18 cellular contexts compared by ENCODE assay signal in the genomic region with DNA sequence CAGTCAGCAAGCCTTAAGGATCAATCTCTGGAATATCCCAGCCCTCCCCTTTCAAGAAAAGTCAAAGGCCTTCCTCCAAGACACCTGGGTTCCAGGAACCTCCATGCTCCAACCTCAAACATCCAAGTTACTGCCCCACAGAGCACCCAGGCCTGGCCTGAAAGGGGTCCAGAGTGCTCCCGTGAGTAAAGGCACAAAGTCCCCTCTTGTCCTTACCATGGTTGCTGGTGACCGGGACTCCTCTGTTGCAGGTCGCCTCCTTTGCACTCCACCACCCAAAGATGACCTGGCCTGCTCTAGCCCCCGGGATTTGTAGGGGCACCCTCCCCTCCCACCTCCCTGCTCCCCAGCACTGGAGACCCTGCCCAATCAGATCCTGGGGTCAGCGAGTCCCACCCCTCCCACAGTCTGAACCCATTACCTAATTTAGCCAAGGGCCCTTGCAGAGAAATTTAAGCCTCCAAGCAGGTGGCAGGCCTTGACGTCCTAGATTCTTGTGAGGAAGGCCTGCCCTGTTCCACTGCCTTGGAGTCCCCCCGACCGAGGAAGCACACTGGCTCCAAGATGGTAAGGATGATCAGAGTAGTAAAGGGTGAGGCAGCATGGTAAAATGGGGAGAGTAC. TPM values are rescaled to one million over a fixed set of nuclear protein-coding genes. Genes with fewer than 3 reads are reported as not detected.
A peak's percentile ranks its signal among the peaks of the same experiment; 100 is the strongest.
DNase-seq lines count a peak whose midpoint lies in the region; ATAC-seq, FAIRE-seq and TF ChIP-seq lines count a peak whose summit lies in the region.
"Had no signal": no experiment of that assay in that cellular context is flagged by ENCODE, and none has a peak within 500 bp of the region (broad histone marks: within the 10 kb centered on the region; RNA-seq: fewer than 3 reads in every experiment).

TNNC2 (minus strand) TSS at position 283 of the 623 bp plus-strand sequence; CDS start at position 219, 64 bp downstream.

- H4K91ac ChIP-seq in IMR-90 (ENCODE audit: insufficient read depth, low read depth, low read length), result no peak within 1 kb of the TSS

- peak within 1 kb of the TSS; percentile 64 for H2BK120ac ChIP-seq in IMR-90 (ENCODE audit: low read depth, low read length)

- POLR2A ChIA-PET in IMR-90 (lab: Charles Lee; ENCODE audit: unreplicated experiment), result no interaction called here

- H3K36me3 ChIP-seq in IMR-90 (ENCODE audit: control insufficient read depth, insufficient read depth, low read length), result no peaks in the 10 kb centered on the region
- H3K36me3 ChIP-seq in muscle layer of colon (ENCODE audit: insufficient read depth, low read length), result no peaks in the 10 kb centered on the region
- H3K36me3 ChIP-seq in stomach smooth muscle (ENCODE audit: control insufficient read depth in 2 of 2, insufficient read depth in 2 of 2, low read length in 2 of 2), result no peaks in the 10 kb centered on the region

- BruUV-seq in IMR-90 (replicated peaks; lab: Mats Ljungman, UMichigan), result no TSS peak

- no peak within 1 kb of the TSS for H3K56ac ChIP-seq in IMR-90 (ENCODE audit: extremely low read depth, insufficient read depth, low read length)

- DNase-seq in IMR-90 (no peak), mesothelial cell of epicardium (ENCODE audit: low spot score in 2 of 2, unreplicated experiment in 2 of 2) (no peak), NCI-H446 treated with DMSO at 0.1 percent for 48 hours (lab: John Stamatoyannopoulos, UW) (no peak), NCI-H510A (lab: John Stamatoyannopoulos, UW) (no peak), RCC 7860 (ENCODE audit: low spot score) (no peak)
- DNase-seq: activated CD4-positive, alpha-beta memory T cell treated with anti-CD3 and anti-CD28 coated beads for 36 hours; DMS53; effector CD4-positive, alpha-beta T cell; GOT3; KBM-7; NCI-H1092 treated with DMSO at 0.1 percent for 48 hours; stimulated activated naive CD8-positive, alpha-beta T cell treated with anti-CD3 and anti-CD28 coated beads, Interleukin-15, Interleukin-2, amounts not matched to agents 100 U/mL and 50 U/mL, for 24 hours had no signal

- H3K27ac ChIP-seq in IMR-90 (ENCODE audit: insufficient read depth, low read length) (peak within 1 kb of the TSS; percentile 2; the same call in 1 of the 2 replicates), muscle layer of colon (ENCODE audit: low read depth, low read length) (peak within 1 kb of the TSS; percentile 27), stomach smooth muscle (ENCODE audit: low read length) (peak within 1 kb of the TSS; percentile 55)

- no peaks in the 10 kb centered on the region for H3K79me1 ChIP-seq in IMR-90 (ENCODE audit: low read depth in 1 of 2, low read length in 2 of 2)

- peak within 1 kb of the TSS; percentile 63; the same call in 1 of the 2 replicates for H3K18ac ChIP-seq in IMR-90 (ENCODE audit: low read depth, low read length)

- H3K4me3 ChIP-seq in IMR-90 (ENCODE audit: insufficient read depth, low read depth, low read length) (no peak within 1 kb of the TSS), muscle layer of colon (ENCODE audit: low read depth in 1 of 2, low read length in 2 of 2) (no peak within 1 kb of the TSS), stomach smooth muscle (ENCODE audit: low read length in 2 of 2) (no peak within 1 kb of the TSS)

- peak within 1 kb of the TSS; percentile 22; the same call in 1 of the 2 replicates for H3K4ac ChIP-seq in IMR-90 (ENCODE audit: low read depth, low read length)

- peaks cover 19% of the 10 kb centered on the region for H3K27me3 Mint-ChIP-seq in brain
- peaks cover 24% of the 10 kb centered on the region for H3K27me3 Mint-ChIP-seq in mesothelial cell of epicardium (ENCODE audit: low read depth)

- peak within 1 kb of the TSS; percentile 69; the same call in 1 of the 2 replicates for H3K14ac ChIP-seq in IMR-90 (replicated peaks; ENCODE audit: low read depth, low read length)

- H3K9me3 ChIP-seq in IMR-90 (ENCODE audit: control insufficient read depth, insufficient read depth, low read length), result no peaks in the 10 kb centered on the region
- no peaks in the 10 kb centered on the region for H3K9me3 ChIP-seq in muscle layer of colon (ENCODE audit: low read length)
- H3K9me3 ChIP-seq in stomach smooth muscle (ENCODE audit: control insufficient read depth in 2 of 2, low read length in 2 of 2), result no peaks in the 10 kb centered on the region

- H4K20me1 ChIP-seq in IMR-90 (ENCODE audit: insufficient read depth, low read length), result no peaks in the 10 kb centered on the region

- TF ChIP-seq RAD21 in IMR-90 (IDR thresholded peaks at IDR 0.05; ENCODE audit: low read length), result no peak

- H3K9me3 Mint-ChIP-seq in brain (peaks cover 0 to 2% (median 0%) of the 10 kb centered on the region in 5 experiments), mesothelial cell of epicardium (no peaks in the 10 kb centered on the region)
- H3K9me3 Mint-ChIP-seq: activated CD4-positive, alpha-beta memory T cell treated with anti-CD3 and anti-CD28 coated beads for 36 hours; activated T-helper 2 cell treated with anti-CD3 and anti-CD28 coated beads, Interferon-gamma antibody, Interleukin-2, Interleukin-4, amounts not matched to agents 10 μg/mL and 5 μg/mL and 100 μg/mL, durations not matched to agents 14 hours and 24 hours and 36 hours; memory B cell had no signal

- H3K9ac ChIP-seq in IMR-90 (ENCODE audit: low read depth, low read length) (0 out of 2 replicates have a peak within 1 kb of the TSS, but pooled peaks have one; percentile 2), muscle layer of colon (ENCODE audit: low read length) (no peak within 1 kb of the TSS), stomach smooth muscle (ENCODE audit: low read length in 2 of 2) (peak within 1 kb of the TSS in 1 of 2 donors; percentile 29)

- H4K8ac ChIP-seq in IMR-90 (ENCODE audit: low read depth in 2 of 2, low read length in 2 of 2), result peak within 1 kb of the TSS; percentile 9 to 76; a peak in 2 of 4 replicates

- in situ Hi-C loops in IMR-90 (cut with MboI; ENCODE audit: low sequenced_read_pairs), result no loop called here

- no peaks in the 10 kb centered on the region for H3K9me1 ChIP-seq in IMR-90 (ENCODE audit: insufficient read depth, low read length)

- no peak within 1 kb of the TSS for H3K4me2 ChIP-seq in IMR-90 (ENCODE audit: low read depth, low read length)

- TF ChIP-seq CTCF in IMR-90 (conservative IDR thresholded peaks at IDR 0.05; ENCODE audit: low read depth, low read length) (no peak), brain (conservative IDR thresholded peaks at IDR 0.05) (no peak), mesothelial cell of epicardium (IDR thresholded peaks at IDR 0.05; ENCODE audit: unreplicated experiment) (no peak)

- no peak for ATAC-seq in IMR-90 (ENCODE audit: low read depth)
- ATAC-seq: stimulated activated naive CD8-positive, alpha-beta T cell treated with anti-CD3 and anti-CD28 coated beads, Interleukin-15, Interleukin-2, amounts not matched to agents 100 U/mL and 50 U/mL, for 24 hours had no signal

- H2AFZ ChIP-seq in IMR-90 (replicated peaks; ENCODE audit: low read length, poor library complexity), result peak within 1 kb of the TSS; percentile 79

- no peak for FAIRE-seq in RCC 7860 (lab: Jason Lieb, UNC)

- no peak within 1 kb of the TSS for H2AK5ac ChIP-seq in IMR-90 (ENCODE audit: low read depth, low read length)

- dilution Hi-C loops in IMR-90 (cut with HindIII; ENCODE audit: low sequenced_read_pairs, unreplicated experiment), result no loop called here

- H2AK9ac ChIP-seq in IMR-90 (replicated peaks; ENCODE audit: low read depth, low read length, poor library complexity), result peak within 1 kb of the TSS; percentile 50

- no peak within 1 kb of the TSS; the same call in 2 of the 3 replicates for H2BK15ac ChIP-seq in IMR-90 (ENCODE audit: low read depth, low read length)

- TF ChIP-seq POLR2A in IMR-90 (IDR thresholded peaks at IDR 0.05; ENCODE audit: low read depth, low read length), result no peak

- 81% methylated on average over 4 of the region's 8 CpGs; no CpG with 5 or more reads in 1 of the 2 experiments for WGBS in IMR-90 (ENCODE audit: extremely low coverage in 2 of 2, insufficient read length in 1 of 2), 2 experiments

- peak within 1 kb of the TSS in 2 of 5 experiments; percentile 74 to 83 for H3K4me3 Mint-ChIP-seq in brain
- no peak within 1 kb of the TSS for H3K4me3 Mint-ChIP-seq in mesothelial cell of epicardium
- H3K4me3 Mint-ChIP-seq: activated CD4-positive, alpha-beta memory T cell treated with anti-CD3 and anti-CD28 coated beads for 36 hours; B cell; memory B cell had no signal

- H3K36me3 Mint-ChIP-seq in brain (no peaks in the 10 kb centered on the region), mesothelial cell of epicardium (no peaks in the 10 kb centered on the region)
- H3K36me3 Mint-ChIP-seq: activated CD4-positive, alpha-beta memory T cell treated with anti-CD3 and anti-CD28 coated beads for 36 hours; memory B cell had no signal

- H3K23ac ChIP-seq in IMR-90 (ENCODE audit: low read depth, low read length), result no peak within 1 kb of the TSS

- peaks cover 18% of the 10 kb centered on the region for H3K4me1 ChIP-seq in IMR-90 (ENCODE audit: control insufficient read depth, insufficient read depth, low read length)
- H3K4me1 ChIP-seq in muscle layer of colon (ENCODE audit: insufficient read depth, low read length), result peaks cover 15% of the 10 kb centered on the region
- peaks cover 43% of the 10 kb centered on the region for H3K4me1 ChIP-seq in stomach smooth muscle (ENCODE audit: control insufficient read depth, insufficient read depth, low read length)

- no peak within 1 kb of the TSS for H2BK5ac ChIP-seq in IMR-90 (ENCODE audit: low read depth, low read length, poor library complexity, severe bottlenecking)

- H3K4me1 Mint-ChIP-seq in brain (peaks cover 36% of the 10 kb centered on the region), mesothelial cell of epicardium (peaks cover 15% of the 10 kb centered on the region)

- H3K27me3 ChIP-seq in IMR-90 (ENCODE audit: control insufficient read depth, insufficient read depth, low read length) (peaks cover 2% of the 10 kb centered on the region; the same call in 1 of the 2 replicates), muscle layer of colon (ENCODE audit: control insufficient read depth in 1 of 2, insufficient read depth in 2 of 2, low read length in 2 of 2) (peaks cover 0 to 15% of the 10 kb centered on the region in 2 donors), stomach smooth muscle (ENCODE audit: control insufficient read depth in 1 of 2, insufficient read depth in 2 of 2, low read length in 2 of 2) (peaks cover 6 to 11% of the 10 kb centered on the region in 2 donors)

- CTCF ChIA-PET in IMR-90 (lab: Yijun Ruan, JAX), result interaction anchor here (0.5 to 1.2 kb wide), 2 partner anchors 25 to 806 kb away, joined by 3 read pairs; no protein-coding TSS in a partner anchor

- H4K5ac ChIP-seq in IMR-90 (ENCODE audit: low read depth, low read length), result peak within 1 kb of the TSS; percentile 65

- peak within 1 kb of the TSS; percentile 36; the same call in 1 of the 2 replicates for H2BK20ac ChIP-seq in IMR-90 (ENCODE audit: low read depth, low read length)

- intact Hi-C loops in IMR-90 (cut with micrococcal nuclease), result no loop called here

- H3K27ac Mint-ChIP-seq in brain, result peak within 1 kb of the TSS in 3 of 5 experiments; percentile 24 to 95 (median 83)
- no peak within 1 kb of the TSS for H3K27ac Mint-ChIP-seq in mesothelial cell of epicardium
- H3K27ac Mint-ChIP-seq: activated CD4-positive, alpha-beta memory T cell treated with anti-CD3 and anti-CD28 coated beads for 36 hours; activated T-helper 2 cell treated with anti-CD3 and anti-CD28 coated beads, Interferon-gamma antibody, Interleukin-2, Interleukin-4, amounts not matched to agents 10 μg/mL and 5 μg/mL and 100 μg/mL, durations not matched to agents 14 hours and 24 hours and 36 hours; B cell; memory B cell had no signal

RNA-seq across cellular contexts. Expression of gene TNNC2, which starts in this region (rescaled TPM):
- total RNA-seq in IMR-90 (2012; rRNA removed) (0.28 TPM in 1 of 2 replicates, not detected in the other), mesothelial cell of epicardium (0.54 to 0.79 TPM in 2 of 3 replicates, not detected in the other)
- polyA plus RNA-seq in IMR-90 (2012; rRNA removed) (0.46 and 0.53 TPM in 2 replicates), brain (ENCODE audit: insufficient read depth, low read depth, low replicate concordance) (2.9 TPM)
- 0.31 and 0.44 TPM in 2 replicates for polyA plus RNA-seq in IMR-90 (2012; cell fraction: cytosol; rRNA removed)
- 1.8 and 4.5 TPM in 2 replicates for polyA plus RNA-seq in IMR-90 (2012; cell fraction: nucleus; rRNA removed; ENCODE audit: low replicate concordance)
- total RNA-seq: activated CD4-positive, alpha-beta memory T cell treated with anti-CD3 and anti-CD28 coated beads for 36 hours; activated T-helper 2 cell treated with anti-CD3 and anti-CD28 coated beads, Interferon-gamma antibody, Interleukin-2, Interleukin-4, amounts not matched to agents 10 μg/mL and 5 μg/mL and 100 μg/mL, durations not matched to agents 14 hours and 24 hours and 36 hours; B cell had no signal

Comparison
In these comparisons a context has a peak if more than half of its experiments do, and no peak if none do; other contexts are left out.
1. H3K27ac ChIP-seq: peak in every context shown above with its lines; median percentile 55 in stomach smooth muscle; 27 in muscle layer of colon; 2 in IMR-90.